Comparison of ENCODE assay signal across 37 cellular contexts in genomic region chr9:117903453-117903852, GRCh38.
"Had no signal": no experiment of that assay in that cellular context is flagged by ENCODE, and none has a peak within 500 bp of the region (broad histone marks: within the 10 kb centered on the region; RNA-seq: fewer than 3 reads in every experiment).

No MANE protein-coding gene starts in this region.

- H3K4me3 ChIP-seq: adrenal gland, ascending aorta, body of pancreas, breast epithelium, cardiac muscle cell had no signal

- H3K4me1 Mint-ChIP-seq: activated naive CD4-positive, alpha-beta T cell treated with anti-CD3 and anti-CD28 coated beads, Interleukin-2, amount 10 ng/mL, durations not matched to agents 7 days and 5 days; activated naive CD4-positive, alpha-beta T cell treated with anti-CD3 and anti-CD28 coated beads, Interleukin-2, amount 50 U/mL, for 24 hours; activated naive CD8-positive, alpha-beta T cell treated with anti-CD3 and anti-CD28 coated beads for 36 hours; activated naive CD8-positive, alpha-beta T cell treated with anti-CD3 and anti-CD28 coated beads, Interleukin-2, amount 10 ng/mL, durations not matched to agents 7 days and 5 days; activated naive CD8-positive, alpha-beta T cell treated with anti-CD3 and anti-CD28 coated beads, Interleukin-2, amount 50 U/mL, for 24 hours; activated T-helper 17 cell treated with anti-CD3 and anti-CD28 coated beads, Interleukin-2, amount 50 U/mL, for 72 hours; brain; central memory CD8-positive, alpha-beta T cell had no signal

- H3K27ac Mint-ChIP-seq: activated naive CD4-positive, alpha-beta T cell treated with anti-CD3 and anti-CD28 coated beads for 36 hours; activated naive CD4-positive, alpha-beta T cell treated with anti-CD3 and anti-CD28 coated beads, Interleukin-2, amount 10 ng/mL, durations not matched to agents 7 days and 5 days; activated naive CD4-positive, alpha-beta T cell treated with anti-CD3 and anti-CD28 coated beads, Interleukin-2, amount 50 U/mL, for 24 hours; activated naive CD4-positive, alpha-beta T cell treated with anti-CD3 and anti-CD28 coated beads, Interleukin-2, amount 50 U/mL, for 72 hours; activated naive CD8-positive, alpha-beta T cell; activated naive CD8-positive, alpha-beta T cell treated with anti-CD3 and anti-CD28 coated beads for 36 hours; activated naive CD8-positive, alpha-beta T cell treated with anti-CD3 and anti-CD28 coated beads, Interleukin-2, amount 10 ng/mL, durations not matched to agents 7 days and 5 days; activated naive CD8-positive, alpha-beta T cell treated with anti-CD3 and anti-CD28 coated beads, Interleukin-2, amount 50 U/mL, for 24 hours; activated T-cell treated with anti-CD3 and anti-CD28 coated beads, Interleukin-2, amount 50 U/mL, for 24 hours; activated T-cell treated with anti-CD3 and anti-CD28 coated beads, Interleukin-2, amount 50 U/mL, for 72 hours; activated T-helper 1 cell treated with anti-CD3 and anti-CD28 coated beads, Interleukin-12 subunit alpha, Interleukin-12 subunit beta, Interleukin-2, Interleukin-4 antibody, amounts not matched to agents 30 ng/mL and 10 ng/mL and 1 ng/mL, durations not matched to agents 14 hours and 24 hours and 36 hours; activated T-helper 17 cell treated with anti-CD3 and anti-CD28 coated beads, Interleukin-2, amount 50 U/mL, for 72 hours; activated T-helper 2 cell treated with anti-CD3 and anti-CD28 coated beads, Interferon-gamma antibody, Interleukin-2, Interleukin-4, amounts not matched to agents 10 μg/mL and 5 μg/mL and 100 μg/mL, durations not matched to agents 14 hours and 24 hours and 36 hours; brain had no signal

- DNase-seq: activated effector memory CD4-positive, alpha-beta T cell treated with anti-CD3 and anti-CD28 coated beads, Interleukin-2, amount 50 U/mL, for 16 hours; activated effector memory CD4-positive, alpha-beta T cell treated with Interleukin-2 at 50 U/mL for 16 hours; activated gamma-delta T cell; activated gamma-delta T cell treated with Interleukin-2 at 50 U/mL for 16 hours; activated naive CD4-positive, alpha-beta T cell; activated naive CD4-positive, alpha-beta T cell treated with anti-CD3 and anti-CD28 coated beads for 36 hours; activated naive CD4-positive, alpha-beta T cell treated with anti-CD3 and anti-CD28 coated beads, Interleukin-2, amount 10 ng/mL, durations not matched to agents 7 days and 5 days; activated naive CD4-positive, alpha-beta T cell treated with anti-CD3 and anti-CD28 coated beads, Interleukin-2, amount 50 U/mL, for 16 hours; activated naive CD4-positive, alpha-beta T cell treated with Interleukin-2 at 50 U/mL for 16 hours; activated naive CD8-positive, alpha-beta T cell treated with anti-CD3 and anti-CD28 coated beads for 36 hours; activated naive CD8-positive, alpha-beta T cell treated with anti-CD3 and anti-CD28 coated beads, Interleukin-2, amount 10 ng/mL, durations not matched to agents 7 days and 5 days; activated naive CD8-positive, alpha-beta T cell treated with anti-CD3 and anti-CD28 coated beads, Interleukin-2, amount 50 U/mL, for 24 hours; activated T-cell treated with anti-CD3 and anti-CD28 coated beads, Interleukin-2, amount 50 U/mL, for 24 hours; activated T-cell treated with anti-CD3 and anti-CD28 coated beads, Interleukin-2, amount 50 U/mL, for 4 hours; activated T-cell treated with anti-CD3 and anti-CD28 coated beads, Interleukin-2, amount 50 U/mL, for 48 hours; activated T-cell treated with anti-CD3 and anti-CD28 coated beads, Interleukin-2, amount 50 U/mL, for 72 hours; adrenal gland; amniotic stem cell; amygdala; anterior cingulate cortex; aorta; body of pancreas; brain microvascular endothelial cell; caudate nucleus; central memory CD4-positive, alpha-beta T cell; cerebellar nuclear complex had no signal

- H3K9me3 ChIP-seq: adrenal gland, ascending aorta, body of pancreas, breast epithelium had no signal

- H3K4me3 Mint-ChIP-seq: activated naive CD4-positive, alpha-beta T cell treated with anti-CD3 and anti-CD28 coated beads for 36 hours; activated naive CD4-positive, alpha-beta T cell treated with anti-CD3 and anti-CD28 coated beads, Interleukin-2, amount 10 ng/mL, durations not matched to agents 7 days and 5 days; activated naive CD4-positive, alpha-beta T cell treated with anti-CD3 and anti-CD28 coated beads, Interleukin-2, amount 50 U/mL, for 24 hours; activated naive CD8-positive, alpha-beta T cell; activated naive CD8-positive, alpha-beta T cell treated with anti-CD3 and anti-CD28 coated beads for 36 hours; activated naive CD8-positive, alpha-beta T cell treated with anti-CD3 and anti-CD28 coated beads, Interleukin-2, amount 10 ng/mL, durations not matched to agents 7 days and 5 days; activated naive CD8-positive, alpha-beta T cell treated with anti-CD3 and anti-CD28 coated beads, Interleukin-2, amount 50 U/mL, for 24 hours; activated T-cell treated with anti-CD3 and anti-CD28 coated beads, Interleukin-2, amount 50 U/mL, for 24 hours; activated T-cell treated with anti-CD3 and anti-CD28 coated beads, Interleukin-2, amount 50 U/mL, for 4 hours; activated T-cell treated with anti-CD3 and anti-CD28 coated beads, Interleukin-2, amount 50 U/mL, for 72 hours; activated T-helper 1 cell treated with anti-CD3 and anti-CD28 coated beads, Interleukin-12 subunit alpha, Interleukin-12 subunit beta, Interleukin-2, Interleukin-4 antibody, amounts not matched to agents 30 ng/mL and 10 ng/mL and 1 ng/mL, durations not matched to agents 14 hours and 24 hours and 36 hours; activated T-helper 17 cell treated with anti-CD3 and anti-CD28 coated beads, Interleukin-2, amount 50 U/mL, for 72 hours; brain; central memory CD8-positive, alpha-beta T cell had no signal

- H3K27ac ChIP-seq: adrenal gland, ascending aorta, body of pancreas, brain microvascular endothelial cell, breast epithelium, cardiac muscle cell had no signal

- ATAC-seq: activated naive CD4-positive, alpha-beta T cell treated with anti-CD3 and anti-CD28 coated beads, Interleukin-2, amount 50 U/mL, for 72 hours; activated naive CD8-positive, alpha-beta T cell treated with anti-CD3 and anti-CD28 coated beads, Interleukin-2, amount 50 U/mL, for 24 hours; activated T-cell treated with anti-CD3 and anti-CD28 coated beads, Interleukin-2, amount 50 U/mL, for 4 hours; activated T-cell treated with anti-CD3 and anti-CD28 coated beads, Interleukin-2, amount 50 U/mL, for 72 hours; activated T-helper 17 cell treated with anti-CD3 and anti-CD28 coated beads, Interleukin-2, amount 50 U/mL, for 72 hours; body of pancreas had no signal

- H3K4me1 ChIP-seq: adrenal gland, ascending aorta, body of pancreas, breast epithelium had no signal

- H3K9me3 Mint-ChIP-seq: activated naive CD4-positive, alpha-beta T cell treated with anti-CD3 and anti-CD28 coated beads for 36 hours; activated T-helper 2 cell treated with anti-CD3 and anti-CD28 coated beads, Interferon-gamma antibody, Interleukin-2, Interleukin-4, amounts not matched to agents 10 μg/mL and 5 μg/mL and 100 μg/mL, durations not matched to agents 14 hours and 24 hours and 36 hours; brain had no signal

- H3K27me3 ChIP-seq: adrenal gland, ascending aorta, body of pancreas, brain microvascular endothelial cell, breast epithelium, cardiac muscle cell had no signal

- H3K36me3 ChIP-seq: adrenal gland, ascending aorta, brain microvascular endothelial cell, breast epithelium, cardiac muscle cell had no signal

- H3K36me3 Mint-ChIP-seq: activated naive CD4-positive, alpha-beta T cell treated with anti-CD3 and anti-CD28 coated beads, Interleukin-2, amount 10 ng/mL, durations not matched to agents 7 days and 5 days; activated naive CD4-positive, alpha-beta T cell treated with anti-CD3 and anti-CD28 coated beads, Interleukin-2, amount 50 U/mL, for 24 hours; activated naive CD8-positive, alpha-beta T cell treated with anti-CD3 and anti-CD28 coated beads for 36 hours; activated naive CD8-positive, alpha-beta T cell treated with anti-CD3 and anti-CD28 coated beads, Interleukin-2, amount 10 ng/mL, durations not matched to agents 7 days and 5 days; brain had no signal

- H3K27me3 Mint-ChIP-seq: activated naive CD4-positive, alpha-beta T cell treated with anti-CD3 and anti-CD28 coated beads, Interleukin-2, amount 10 ng/mL, durations not matched to agents 7 days and 5 days; activated naive CD8-positive, alpha-beta T cell treated with anti-CD3 and anti-CD28 coated beads, Interleukin-2, amount 10 ng/mL, durations not matched to agents 7 days and 5 days had no signal
